In the genomic region with DNA sequence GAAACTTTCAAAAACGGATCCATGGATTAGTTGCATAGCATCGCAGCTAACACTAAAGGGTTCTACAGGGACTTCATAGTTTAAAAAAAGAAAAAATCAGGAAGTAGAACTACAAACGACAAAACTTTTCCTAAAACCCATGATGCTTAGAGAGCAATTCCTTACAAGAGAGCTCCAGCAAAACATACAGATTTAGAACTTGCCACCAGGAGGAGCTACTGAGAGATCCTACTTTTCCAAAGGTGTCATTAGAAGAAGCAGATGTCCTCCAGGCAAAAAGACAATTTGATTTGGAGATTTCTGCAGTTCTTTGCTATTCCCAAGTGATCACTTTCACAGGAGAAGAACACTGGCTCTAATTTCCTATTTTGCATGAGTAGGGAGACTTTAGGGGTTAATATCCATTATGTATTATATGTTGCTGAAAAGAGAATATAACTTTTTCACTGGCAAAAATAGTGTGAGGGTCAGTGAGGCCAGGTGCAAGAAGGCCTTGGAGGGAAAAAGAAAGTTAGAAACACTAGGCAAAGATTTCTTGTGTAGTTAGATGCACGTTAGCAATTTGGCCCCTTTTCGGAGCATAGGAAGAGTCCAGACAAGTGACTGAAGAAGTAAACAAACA, we compare ENCODE assay signal across 8 cellular contexts.
DNase-seq lines count a peak whose midpoint lies in the region; ATAC-seq and TF ChIP-seq lines count a peak whose summit lies in the region.

No MANE protein-coding gene starts in this region.

- H3K27ac Mint-ChIP-seq in natural killer cell: no peak overlapping the region
- H3K27ac Mint-ChIP-seq in natural killer cell treated with Interleukin-12 subunit alpha and Interleukin-12 subunit beta and Interleukin-15 and Interleukin-18, amount 100 ng/mL, for 72 hours: no peak overlapping the region
- no peak overlapping the region for H3K27ac Mint-ChIP-seq in CD8-positive, alpha-beta memory T cell

- CTCF ChIA-PET in RWPE1 (lab: Yijun Ruan, JAX): interaction anchor here (0.7 to 1.0 kb wide), 10 partner anchors 8 to 760 kb away, joined by 3 to 6 read pairs (median 4); no protein-coding TSS in a partner anchor
- CTCF ChIA-PET in CD8-positive, alpha-beta memory T cell (lab: Charles Lee): interaction anchor here (1.3 kb wide), 1 partner anchor 293 kb away, joined by 3 read pairs; no protein-coding TSS in a partner anchor

- no peak overlapping the region for H3K4me2 ChIP-seq in fibroblast of lung (ENCODE audit: extremely low read depth, insufficient read depth, low read length)

- no peaks in the 10 kb centered on the region for H3K9me3 ChIP-seq in fibroblast of lung (ENCODE audit: control insufficient read depth, insufficient read depth, low read depth, low read length)
- H3K9me3 ChIP-seq in CD8-positive, alpha-beta memory T cell (ENCODE audit: low read length): no peaks in the 10 kb centered on the region

- no peaks in the 10 kb centered on the region for H4K20me1 ChIP-seq in fibroblast of lung (ENCODE audit: control insufficient read depth, extremely low read depth, insufficient read depth, low read length)

- H3K9ac ChIP-seq in fibroblast of lung (ENCODE audit: insufficient read depth, low read length): no peak overlapping the region

- no peak for TF ChIP-seq EP300 in Ishikawa (IDR thresholded peaks at IDR 0.05; ENCODE audit: borderline replicate concordance)

- H3K4me1 Mint-ChIP-seq in natural killer cell: no peaks in the 10 kb centered on the region
- no peaks in the 10 kb centered on the region for H3K4me1 Mint-ChIP-seq in natural killer cell treated with Interleukin-12 subunit alpha and Interleukin-12 subunit beta and Interleukin-15 and Interleukin-18, amount 100 ng/mL, for 72 hours (ENCODE audit: low read depth in 2 of 2)
- no peaks in the 10 kb centered on the region for H3K4me1 Mint-ChIP-seq in CD8-positive, alpha-beta memory T cell

- H3K27ac ChIP-seq in RWPE1: no peak overlapping the region
- no peak overlapping the region for H3K27ac ChIP-seq in fibroblast of lung (ENCODE audit: insufficient read depth, low read length)
- H3K27ac ChIP-seq in CD8-positive, alpha-beta memory T cell (ENCODE audit: low read depth, low read length): no peak overlapping the region

- no peaks in the 10 kb centered on the region for H3K36me3 ChIP-seq in fibroblast of lung (ENCODE audit: control insufficient read depth, insufficient read depth, low read length)
- no peaks in the 10 kb centered on the region for H3K36me3 ChIP-seq in CD8-positive, alpha-beta memory T cell (ENCODE audit: insufficient read depth, low read length)

- H3K27me3 ChIP-seq in fibroblast of lung (ENCODE audit: control insufficient read depth, insufficient read depth, low read length): no peaks in the 10 kb centered on the region
- no peaks in the 10 kb centered on the region for H3K27me3 ChIP-seq in CD8-positive, alpha-beta memory T cell (ENCODE audit: insufficient read depth, low read length, poor library complexity, severe bottlenecking)

- H2AFZ ChIP-seq in fibroblast of lung (ENCODE audit: low read length): no peak overlapping the region

- ATAC-seq in natural killer cell: no peak
- ATAC-seq in natural killer cell treated with Interleukin-12 subunit alpha and Interleukin-12 subunit beta and Interleukin-15 and Interleukin-18, amount 100 ng/mL, for 72 hours: no peak
- no peak for ATAC-seq in HG02852 (IDR thresholded peaks at IDR 0.05; ENCODE audit: unreplicated experiment)

- intact Hi-C loops in natural killer cell (cut with micrococcal nuclease): loop anchor here (1.0 kb wide), 1 partner anchor 280 kb away; no protein-coding TSS in a partner anchor

- no peaks in the 10 kb centered on the region for H3K36me3 Mint-ChIP-seq in natural killer cell
- H3K36me3 Mint-ChIP-seq in natural killer cell treated with Interleukin-12 subunit alpha and Interleukin-12 subunit beta and Interleukin-15 and Interleukin-18, amount 100 ng/mL, for 72 hours: no peaks in the 10 kb centered on the region
- no peaks in the 10 kb centered on the region for H3K36me3 Mint-ChIP-seq in CD8-positive, alpha-beta memory T cell

- no peaks in the 10 kb centered on the region for H3K4me1 ChIP-seq in fibroblast of lung (ENCODE audit: control insufficient read depth, extremely low read depth, insufficient read depth, low read length)
- H3K4me1 ChIP-seq in CD8-positive, alpha-beta memory T cell (ENCODE audit: insufficient read depth, low read length): no peaks in the 10 kb centered on the region

- no peaks in the 10 kb centered on the region for H3K9me3 Mint-ChIP-seq in natural killer cell
- no peaks in the 10 kb centered on the region for H3K9me3 Mint-ChIP-seq in natural killer cell treated with Interleukin-12 subunit alpha and Interleukin-12 subunit beta and Interleukin-15 and Interleukin-18, amount 100 ng/mL, for 72 hours
- no peaks in the 10 kb centered on the region for H3K9me3 Mint-ChIP-seq in CD8-positive, alpha-beta memory T cell

- POLR2A ChIA-PET in RWPE1 (lab: Yijun Ruan, JAX; ENCODE audit: low non-redundant PET): no interaction called here
- POLR2A ChIA-PET in CD8-positive, alpha-beta memory T cell (lab: Charles Lee): no interaction called here

- TF ChIP-seq RAD21 in Ishikawa (IDR thresholded peaks at IDR 0.05; ENCODE audit: low read depth): peak; percentile 62

- H3K79me2 ChIP-seq in fibroblast of lung (ENCODE audit: control insufficient read depth, insufficient read depth, low read length): no peaks in the 10 kb centered on the region

- DNase-seq in natural killer cell: no peak
- no peak for DNase-seq in natural killer cell treated with Interleukin-12 subunit alpha and Interleukin-12 subunit beta and Interleukin-15 and Interleukin-18, amount 100 ng/mL, for 72 hours (ENCODE audit: low spot score)
- DNase-seq in RWPE1 (ENCODE audit: low spot score): peak; percentile 34
- peak; percentile 6 to 56 for DNase-seq in fibroblast of lung (ENCODE audit: low read depth in 2 of 2)
- peak; percentile 9 for DNase-seq in putamen (ENCODE audit: low spot score)
- DNase-seq in CD8-positive, alpha-beta memory T cell: no peak

- TF ChIP-seq CTCF in natural killer cell (IDR thresholded peaks at IDR 0.05) (peak; percentile 56), RWPE1 (conservative IDR thresholded peaks at IDR 0.05; ENCODE audit: low read depth) (peak; percentile 71), fibroblast of lung (conservative IDR thresholded peaks at IDR 0.05 in 1 of 2, IDR thresholded peaks at IDR 0.05 in 1 of 2; ENCODE audit: low read depth in 1 of 2, low read length in 2 of 2) (peak; percentile 33 to 79)

- H3K4me3 ChIP-seq in fibroblast of lung (replicated peaks in 1 of 4; ENCODE audit: control extremely low read depth in 1 of 4, insufficient read depth in 1 of 4, low read depth in 3 of 4, low read length in 4 of 4): no peak overlapping the region
- no peak overlapping the region for H3K4me3 ChIP-seq in CD8-positive, alpha-beta memory T cell (ENCODE audit: low read length)

- no peak overlapping the region for H3K4me3 Mint-ChIP-seq in natural killer cell
- H3K4me3 Mint-ChIP-seq in natural killer cell treated with Interleukin-12 subunit alpha and Interleukin-12 subunit beta and Interleukin-15 and Interleukin-18, amount 100 ng/mL, for 72 hours: no peak overlapping the region
- no peak overlapping the region for H3K4me3 Mint-ChIP-seq in CD8-positive, alpha-beta memory T cell

- peaks cover 2 to 9% of the 10 kb centered on the region in 2 donors for H3K27me3 Mint-ChIP-seq in natural killer cell (ENCODE audit: low read depth in 2 of 2)
- H3K27me3 Mint-ChIP-seq in natural killer cell treated with Interleukin-12 subunit alpha and Interleukin-12 subunit beta and Interleukin-15 and Interleukin-18, amount 100 ng/mL, for 72 hours: peaks cover 0 to 2% of the 10 kb centered on the region in 2 donors
- H3K27me3 Mint-ChIP-seq in CD8-positive, alpha-beta memory T cell: peaks cover 3 to 5% of the 10 kb centered on the region in 2 donors

TF ChIP-seq in Ishikawa, 13 proteins besides CTCF, POLR2A, EP300 and RAD21:
- TF ChIP-seq FOXM1 (IDR thresholded peaks at IDR 0.05; ENCODE audit: borderline replicate concordance, low read depth): no peak
- no peak for TF ChIP-seq TCF12 (IDR thresholded peaks at IDR 0.05; ENCODE audit: low read depth)
- no peak for TF ChIP-seq REST (IDR thresholded peaks at IDR 0.05; ENCODE audit: low read depth)
- TF ChIP-seq, protein P1, sequence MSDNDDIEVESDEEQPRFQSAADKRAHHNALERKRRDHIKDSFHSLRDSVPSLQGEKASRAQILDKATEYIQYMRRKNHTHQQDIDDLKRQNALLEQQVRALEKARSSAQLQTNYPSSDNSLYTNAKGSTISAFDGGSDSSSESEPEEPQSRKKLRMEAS (IDR thresholded peaks at IDR 0.05): no peak
- no peak for TF ChIP-seq TEAD4 (IDR thresholded peaks at IDR 0.05)
- no peak for TF ChIP-seq TAF1 (IDR thresholded peaks at IDR 0.05; ENCODE audit: low read depth)
- TF ChIP-seq, protein P2, sequence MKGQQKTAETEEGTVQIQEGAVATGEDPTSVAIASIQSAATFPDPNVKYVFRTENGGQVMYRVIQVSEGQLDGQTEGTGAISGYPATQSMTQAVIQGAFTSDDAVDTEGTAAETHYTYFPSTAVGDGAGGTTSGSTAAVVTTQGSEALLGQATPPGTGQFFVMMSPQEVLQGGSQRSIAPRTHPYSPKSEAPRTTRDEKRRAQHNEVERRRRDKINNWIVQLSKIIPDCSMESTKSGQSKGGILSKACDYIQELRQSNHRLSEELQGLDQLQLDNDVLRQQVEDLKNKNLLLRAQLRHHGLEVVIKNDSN (IDR thresholded peaks at IDR 0.05): no peak

Comparison
In these comparisons a context has a peak if more than half of its experiments do, and no peak if none do; other contexts are left out.
1. DNase-seq: peak in RWPE1 (single experiment), fibroblast of lung (2 of 2) and putamen (single experiment); none in natural killer cell (single experiment), natural killer cell treated with Interleukin-12 subunit alpha and Interleukin-12 subunit beta and Interleukin-15 and Interleukin-18, amount 100 ng/mL, for 72 hours (single experiment) and CD8-positive, alpha-beta memory T cell (0 of 5).
2. Peak in every context shown above with its lines, with median percentiles within 50 percentile points of each other: CTCF ChIP-seq.